Comparison of ENCODE assay signal across 9 cellular contexts in genomic region chr19:4327252-4327876, GRCh38. TPM values are rescaled to one million over a fixed set of nuclear protein-coding genes. Genes with fewer than 3 reads are reported as not detected.
DNase-seq lines count a peak whose midpoint lies in the region; ATAC-seq and TF ChIP-seq lines count a peak whose summit lies in the region.
"Had no signal": no experiment of that assay in that cellular context is flagged by ENCODE, and none has a peak within 500 bp of the region (broad histone marks: within the 10 kb centered on the region; RNA-seq: fewer than 3 reads in every experiment).

No MANE protein-coding gene starts in this region.

- peak; percentile 40 for DNase-seq in SIG-M5 treated with dmso at 0.1 percent for 504 hours (lab: John Stamatoyannopoulos, UW; ENCODE audit: unreplicated experiment)
- no peak for DNase-seq in SIG-M5 (lab: John Stamatoyannopoulos, UW)
- peak; percentile 54 for DNase-seq in T-helper 9 cell
- DNase-seq in astrocyte of the hippocampus (ENCODE audit: low read depth, low spot score) = peak; percentile 67
- peak; percentile 87 for DNase-seq in islet precursor cell
- peak; percentile 75 for DNase-seq in stimulated activated CD4-positive, alpha-beta T cell treated with anti-CD3 and anti-CD28 coated beads, Interleukin-2, amount 100 ng/mL, for 4 hours (ENCODE audit: low read depth)
- no peak for DNase-seq in COLO829 (ENCODE audit: low spot score)
- DNase-seq in PC-3 = no peak

- no TSS peak for BruUV-seq in PC-3 (replicated peaks; lab: Mats Ljungman, UMichigan)

- H3K4me3 ChIP-seq in PC-3 (ENCODE audit: low read length) = no peak overlapping the region

- no peak overlapping the region for H3K9ac ChIP-seq in PC-3 (ENCODE audit: low read length)

- H3K9me3 ChIP-seq in PC-3 (ENCODE audit: low read length) = no peaks in the 10 kb centered on the region

- no peak for TF ChIP-seq CTCF in PC-3 (conservative IDR thresholded peaks at IDR 0.05; ENCODE audit: low read depth, low read length)

- no peaks in the 10 kb centered on the region for H3F3A ChIP-seq in PC-3 (ENCODE audit: low read length, unreplicated experiment)

- no peak overlapping the region for H3K4me2 ChIP-seq in PC-3 (ENCODE audit: low read length)

- no peak overlapping the region for H3K27ac ChIP-seq in PC-3 (ENCODE audit: low read length)
- H3K27ac ChIP-seq: C4-2B had no signal

- H4K20me1 ChIP-seq in PC-3 (ENCODE audit: low read length) = no peaks in the 10 kb centered on the region

- no peak overlapping the region for H2AFZ ChIP-seq in PC-3 (ENCODE audit: low read length)

- no peaks in the 10 kb centered on the region for H3K27me3 ChIP-seq in PC-3 (ENCODE audit: low read length)

- POLR2A ChIA-PET in PC-3 (lab: Charles Lee; ENCODE audit: unreplicated experiment) = no interaction called here

- intact Hi-C loops in PC-3 (cut with micrococcal nuclease) = no loop called here

- no peak; the same call in 1 of the 2 replicates for ATAC-seq in PC-3

- H3K79me2 ChIP-seq in PC-3 (ENCODE audit: low read length) = no peaks in the 10 kb centered on the region

- CTCF ChIA-PET in PC-3 (lab: Charles Lee) = no interaction called here

- no peaks in the 10 kb centered on the region for H3K4me1 ChIP-seq in PC-3 (ENCODE audit: insufficient read depth, low read length)

- no peaks in the 10 kb centered on the region for H3K9me2 ChIP-seq in PC-3 (replicated peaks; ENCODE audit: low read length)

- no peaks in the 10 kb centered on the region for H3K36me3 ChIP-seq in PC-3 (ENCODE audit: low read depth, low read length)

RNA-seq across cellular contexts. Expression of gene STAP2, which starts 11.3 kb away (rescaled TPM):
- total RNA-seq in PC-3 (2014; rRNA removed) = 71.1 and 72.6 TPM in 2 replicates

RNA-seq across cellular contexts. Expression of gene MPND, which starts 16.0 kb away (rescaled TPM):
- 5.6 and 10.9 TPM in 2 replicates for total RNA-seq in PC-3 (2014; rRNA removed)

RNA-seq across cellular contexts. Expression of gene FSD1, which starts 23.0 kb away (rescaled TPM):
- total RNA-seq in PC-3 (2014; rRNA removed) = 8.7 and 11.3 TPM in 2 replicates

RNA-seq across cellular contexts. Expression of gene TMIGD2, which starts 25.2 kb away (rescaled TPM):
- not detected in 2 replicates for total RNA-seq in PC-3 (2014; rRNA removed)

RNA-seq across cellular contexts. Expression of gene SHD, which starts 48.3 kb away (rescaled TPM):
- total RNA-seq in PC-3 (2014; rRNA removed) = 0.11 TPM in 1 of 2 replicates, not detected in the other

Comparison
In these comparisons a context has a peak if more than half of its experiments do, and no peak if none do; other contexts are left out.
1. DNase-seq: peak in SIG-M5 treated with dmso at 0.1 percent for 504 hours (single experiment), T-helper 9 cell (single experiment), astrocyte of the hippocampus (single experiment), islet precursor cell (single experiment) and stimulated activated CD4-positive, alpha-beta T cell treated with anti-CD3 and anti-CD28 coated beads, Interleukin-2, amount 100 ng/mL, for 4 hours (single experiment); none in SIG-M5 (single experiment), COLO829 (single experiment) and PC-3 (single experiment).